In genomic region chr4:68342139-68342538, GRCh38 we compare ENCODE assay signal across 8 cellular contexts. TPM values are rescaled to one million over a fixed set of nuclear protein-coding genes. Genes with fewer than 3 reads are reported as not detected.
A peak's percentile ranks its signal among the peaks of the same experiment; 100 is the strongest.
DNase-seq lines count a peak whose midpoint lies in the region; ATAC-seq and TF ChIP-seq lines count a peak whose summit lies in the region.

No MANE protein-coding gene starts in this region.

- in situ Hi-C loops in Caki2 (cut with HindIII; ENCODE audit: low pct_unique_long_range_greater_than_20kb, low sequenced_read_pairs): no loop called here

- H3K9me3 Mint-ChIP-seq in endothelial cell (ENCODE audit: unreplicated experiment): no peaks in the 10 kb centered on the region
- H3K9me3 Mint-ChIP-seq in naive thymus-derived CD8-positive, alpha-beta T cell: no peaks in the 10 kb centered on the region
- no peaks in the 10 kb centered on the region for H3K9me3 Mint-ChIP-seq in activated T-helper 1 cell treated with anti-CD3 and anti-CD28 coated beads, Interleukin-12 subunit alpha, Interleukin-12 subunit beta, Interleukin-2, Interleukin-4 antibody, amounts not matched to agents 30 ng/mL and 10 ng/mL and 1 ng/mL, durations not matched to agents 14 hours and 24 hours and 36 hours

- POLR2A ChIA-PET in naive thymus-derived CD8-positive, alpha-beta T cell (lab: Charles Lee): no interaction called here

- ATAC-seq in naive thymus-derived CD8-positive, alpha-beta T cell: peak; percentile 26 to 41
- ATAC-seq in HG02973 (IDR thresholded peaks at IDR 0.05; ENCODE audit: unreplicated experiment): no peak
- ATAC-seq in HG03095 (IDR thresholded peaks at IDR 0.05; ENCODE audit: unreplicated experiment): no peak
- ATAC-seq in GM18520 (IDR thresholded peaks at IDR 0.05; ENCODE audit: unreplicated experiment): no peak

- peaks cover 3% of the 10 kb centered on the region for H3K27me3 Mint-ChIP-seq in endothelial cell (ENCODE audit: unreplicated experiment)
- H3K27me3 Mint-ChIP-seq in naive thymus-derived CD8-positive, alpha-beta T cell: no peaks in the 10 kb centered on the region
- H3K27me3 Mint-ChIP-seq in activated T-helper 1 cell treated with anti-CD3 and anti-CD28 coated beads, Interleukin-12 subunit alpha, Interleukin-12 subunit beta, Interleukin-2, Interleukin-4 antibody, amounts not matched to agents 30 ng/mL and 10 ng/mL and 1 ng/mL, durations not matched to agents 14 hours and 24 hours and 36 hours (ENCODE audit: insufficient read depth): no peaks in the 10 kb centered on the region

- TF ChIP-seq CTCF in endothelial cell (IDR thresholded peaks at IDR 0.05; ENCODE audit: unreplicated experiment): no peak

- no peak overlapping the region for H3K4me3 Mint-ChIP-seq in endothelial cell (ENCODE audit: unreplicated experiment)
- peak overlapping the region; percentile 4 to 77 (median 58) for H3K4me3 Mint-ChIP-seq in naive thymus-derived CD8-positive, alpha-beta T cell
- no peak overlapping the region for H3K4me3 Mint-ChIP-seq in activated T-helper 1 cell treated with anti-CD3 and anti-CD28 coated beads, Interleukin-12 subunit alpha, Interleukin-12 subunit beta, Interleukin-2, Interleukin-4 antibody, amounts not matched to agents 30 ng/mL and 10 ng/mL and 1 ng/mL, durations not matched to agents 14 hours and 24 hours and 36 hours

- H3K36me3 Mint-ChIP-seq in endothelial cell (ENCODE audit: low read depth, unreplicated experiment): peaks cover 15% of the 10 kb centered on the region
- peaks cover 1 to 30% (median 4%) of the 10 kb centered on the region in 3 donors for H3K36me3 Mint-ChIP-seq in naive thymus-derived CD8-positive, alpha-beta T cell
- H3K36me3 Mint-ChIP-seq in activated T-helper 1 cell treated with anti-CD3 and anti-CD28 coated beads, Interleukin-12 subunit alpha, Interleukin-12 subunit beta, Interleukin-2, Interleukin-4 antibody, amounts not matched to agents 30 ng/mL and 10 ng/mL and 1 ng/mL, durations not matched to agents 14 hours and 24 hours and 36 hours (ENCODE audit: low read depth): peaks cover 21% of the 10 kb centered on the region

- peak overlapping the region; percentile 88 for H3K27ac Mint-ChIP-seq in endothelial cell (ENCODE audit: unreplicated experiment)
- peak overlapping the region; percentile 3 to 85 (median 46) for H3K27ac Mint-ChIP-seq in naive thymus-derived CD8-positive, alpha-beta T cell
- H3K27ac Mint-ChIP-seq in activated T-helper 1 cell treated with anti-CD3 and anti-CD28 coated beads, Interleukin-12 subunit alpha, Interleukin-12 subunit beta, Interleukin-2, Interleukin-4 antibody, amounts not matched to agents 30 ng/mL and 10 ng/mL and 1 ng/mL, durations not matched to agents 14 hours and 24 hours and 36 hours: no peak overlapping the region

- peaks cover 48% of the 10 kb centered on the region for H3K4me1 Mint-ChIP-seq in endothelial cell (ENCODE audit: unreplicated experiment)
- peaks cover 21 to 89% (median 72%) of the 10 kb centered on the region in 4 donors for H3K4me1 Mint-ChIP-seq in naive thymus-derived CD8-positive, alpha-beta T cell
- peaks cover 52% of the 10 kb centered on the region for H3K4me1 Mint-ChIP-seq in activated T-helper 1 cell treated with anti-CD3 and anti-CD28 coated beads, Interleukin-12 subunit alpha, Interleukin-12 subunit beta, Interleukin-2, Interleukin-4 antibody, amounts not matched to agents 30 ng/mL and 10 ng/mL and 1 ng/mL, durations not matched to agents 14 hours and 24 hours and 36 hours (ENCODE audit: low read depth)

- intact Hi-C loops in activated T-helper 1 cell treated with anti-CD3 and anti-CD28 coated beads, Interleukin-12 subunit alpha, Interleukin-12 subunit beta, Interleukin-2, Interleukin-4 antibody, amounts not matched to agents 30 ng/mL and 10 ng/mL and 1 ng/mL, durations not matched to agents 14 hours and 24 hours and 36 hours (cut with micrococcal nuclease): no loop called here

- DNase-seq in Caki2 (ENCODE audit: low read depth): peak; percentile 31
- peak; percentile 60 for DNase-seq in M059J (ENCODE audit: low read depth)
- no peak for DNase-seq in endothelial cell (ENCODE audit: low spot score)
- peak in 1 of 10 donors; percentile 8 for DNase-seq in naive thymus-derived CD8-positive, alpha-beta T cell
- DNase-seq in activated T-helper 1 cell treated with anti-CD3 and anti-CD28 coated beads, Interleukin-12 subunit alpha, Interleukin-12 subunit beta, Interleukin-2, Interleukin-4 antibody, amounts not matched to agents 30 ng/mL and 10 ng/mL and 1 ng/mL, durations not matched to agents 14 hours and 24 hours and 36 hours (ENCODE audit: low spot score): no peak

RNA-seq across cellular contexts. Expression of gene YTHDC1, which starts 7.8 kb away (rescaled TPM):
- 8.2 and 9.7 TPM in 2 replicates for total RNA-seq in Caki2 (2014; rRNA removed; shearing (Covaris generic); ENCODE audit: low replicate concordance)
- 20.8 and 34.1 TPM in 2 replicates for total RNA-seq in M059J (2014; rRNA removed; shearing (Covaris generic))
- total RNA-seq in endothelial cell (ENCODE audit: unreplicated experiment): 110 TPM
- 100 to 1,000 TPM; 251 to 261 TPM for total RNA-seq in naive thymus-derived CD8-positive, alpha-beta T cell
- polyA plus RNA-seq in naive thymus-derived CD8-positive, alpha-beta T cell: 10 to 100 TPM; 22.4 to 39.3 (median 29.9) TPM
- 75.6 and 82.3 TPM in 2 replicates for total RNA-seq in activated T-helper 1 cell treated with anti-CD3 and anti-CD28 coated beads, Interleukin-12 subunit alpha, Interleukin-12 subunit beta, Interleukin-2, Interleukin-4 antibody, amounts not matched to agents 30 ng/mL and 10 ng/mL and 1 ng/mL, durations not matched to agents 14 hours and 24 hours and 36 hours

Comparison
In these comparisons a context has a peak if more than half of its experiments do, and no peak if none do; other contexts are left out.
1. DNase-seq: peak in Caki2 (single experiment) and M059J (single experiment); none in endothelial cell (single experiment) and activated T-helper 1 cell treated with anti-CD3 and anti-CD28 coated beads, Interleukin-12 subunit alpha, Interleukin-12 subunit beta, Interleukin-2, Interleukin-4 antibody, amounts not matched to agents 30 ng/mL and 10 ng/mL and 1 ng/mL, durations not matched to agents 14 hours and 24 hours and 36 hours (single experiment).
2. H3K4me3 Mint-ChIP-seq: peak in naive thymus-derived CD8-positive, alpha-beta T cell (10 of 10); none in endothelial cell (single experiment) and activated T-helper 1 cell treated with anti-CD3 and anti-CD28 coated beads, Interleukin-12 subunit alpha, Interleukin-12 subunit beta, Interleukin-2, Interleukin-4 antibody, amounts not matched to agents 30 ng/mL and 10 ng/mL and 1 ng/mL, durations not matched to agents 14 hours and 24 hours and 36 hours (single experiment).
3. ATAC-seq: peak in naive thymus-derived CD8-positive, alpha-beta T cell (2 of 2); none in HG02973 (single experiment), HG03095 (single experiment) and GM18520 (single experiment).